In the genomic region with DNA sequence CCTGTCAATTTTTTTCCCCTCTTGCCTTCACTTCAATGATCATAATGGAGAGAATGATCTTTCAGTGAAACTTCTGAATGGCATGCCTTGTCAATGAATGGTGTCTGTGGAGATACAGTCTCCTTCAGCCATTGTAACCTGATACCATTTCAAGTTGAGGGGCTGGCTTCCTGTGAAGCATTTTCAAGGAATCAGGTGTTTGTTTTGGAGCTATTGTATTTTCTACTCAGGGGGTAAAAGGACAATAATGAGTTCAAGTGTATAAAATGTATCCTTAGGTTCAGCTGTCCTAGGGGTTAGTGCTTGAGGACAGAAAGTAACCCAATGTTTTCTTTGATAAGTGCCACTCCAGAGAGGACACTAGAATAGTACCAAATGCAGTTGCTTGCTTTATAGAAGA, we compare ENCODE assay signal across 22 cellular contexts. TPM values are rescaled to one million over a fixed set of nuclear protein-coding genes. Genes with fewer than 3 reads are reported as not detected.
DNase-seq lines count a peak whose midpoint lies in the region; ATAC-seq and TF ChIP-seq lines count a peak whose summit lies in the region.
"Had no signal": no experiment of that assay in that cellular context is flagged by ENCODE, and none has a peak within 500 bp of the region (broad histone marks: within the 10 kb centered on the region; RNA-seq: fewer than 3 reads in every experiment).

No MANE protein-coding gene starts in this region.

- no peak overlapping the region for H2BK15ac ChIP-seq in mesendoderm (replicated peaks; ENCODE audit: low read depth)

- H3K23ac ChIP-seq in mesendoderm (ENCODE audit: low read length) = no peak overlapping the region

- no peak for ATAC-seq in mucosa of descending colon
- ATAC-seq: gastrocnemius medialis, lower lobe of right lung had no signal

- H3K9ac ChIP-seq in NT2/D1 (ENCODE audit: insufficient read length, low read depth) (no peak overlapping the region), mesendoderm (ENCODE audit: low read length) (no peak overlapping the region)

- no peaks in the 10 kb centered on the region for H3K4me1 ChIP-seq in NT2/D1 (ENCODE audit: insufficient read depth, insufficient read length)
- H3K4me1 ChIP-seq in mesendoderm (ENCODE audit: control insufficient read depth, low read depth, low read length) = peaks cover 3% of the 10 kb centered on the region
- no peaks in the 10 kb centered on the region for H3K4me1 ChIP-seq in mucosa of descending colon (ENCODE audit: low read depth)
- no peaks in the 10 kb centered on the region for H3K4me1 ChIP-seq in left ventricle myocardium inferior
- H3K4me1 ChIP-seq: adrenal gland, gastrocnemius medialis, lower lobe of right lung, uterus had no signal

- no peak overlapping the region for H3K56ac ChIP-seq in mesendoderm (ENCODE audit: low read length)

- no peak overlapping the region for H3K18ac ChIP-seq in mesendoderm (ENCODE audit: low read length)

- H3K27me3 ChIP-seq in NT2/D1 (ENCODE audit: insufficient read depth, insufficient read length) = no peaks in the 10 kb centered on the region
- H3K27me3 ChIP-seq in mesendoderm (ENCODE audit: insufficient read depth, low read length, poor library complexity) = no peaks in the 10 kb centered on the region
- H3K27me3 ChIP-seq in left ventricle myocardium inferior (ENCODE audit: low read depth) = peaks cover 32% of the 10 kb centered on the region
- H3K27me3 ChIP-seq: adrenal gland, cardiac muscle cell, gastrocnemius medialis, uterus had no signal

- H3K4ac ChIP-seq in mesendoderm (ENCODE audit: low read depth, low read length) = no peak overlapping the region

- H2BK120ac ChIP-seq in mesendoderm (ENCODE audit: low read depth, low read length) = no peak overlapping the region

- H3K9me3 ChIP-seq in NT2/D1 (ENCODE audit: insufficient read depth, low read length) (peaks cover 8% of the 10 kb centered on the region; the same call in 1 of the 2 replicates), mucosa of descending colon (no peaks in the 10 kb centered on the region), left ventricle myocardium inferior (replicated peaks) (no peaks in the 10 kb centered on the region)
- H3K9me3 ChIP-seq: adrenal gland, gastrocnemius medialis, lower lobe of right lung, uterus had no signal

- no peak overlapping the region for H3K4me2 ChIP-seq in mesendoderm (ENCODE audit: low read length)

- H3K79me1 ChIP-seq in mesendoderm (ENCODE audit: low read length) = no peaks in the 10 kb centered on the region

- H2AK5ac ChIP-seq in mesendoderm (ENCODE audit: low read length) = no peak overlapping the region

- TF ChIP-seq CTCF in mucosa of descending colon (IDR thresholded peaks at IDR 0.05) = no peak
- no peak for TF ChIP-seq CTCF in left ventricle myocardium inferior (IDR thresholded peaks at IDR 0.05; ENCODE audit: borderline replicate concordance)

- DNase-seq in DMS79 treated with DMSO at 0.1 percent for 48 hours (lab: John Stamatoyannopoulos, UW) (peak; percentile 54), NCI-H128 (lab: John Stamatoyannopoulos, UW; ENCODE audit: unreplicated experiment) (peak; percentile 33), NT2/D1 (ENCODE audit: low read depth, low spot score) (peak; percentile 25), mesendoderm (peak; percentile 78), mucosa of descending colon (no peak), superior temporal gyrus (ENCODE audit: extremely low spot score) (no peak), left ventricle myocardium inferior (no peak)
- DNase-seq: activated CD4-positive, alpha-beta T cell treated with anti-CD3 and anti-CD28 coated beads for 48 hours; activated CD8-positive, alpha-beta memory T cell treated with anti-CD3 and anti-CD28 coated beads, Interleukin-2, amount 50 U/mL, for 4 hours; activated gamma-delta T cell; adrenal gland; dermis blood vessel endothelial cell; erythroblast; gastrocnemius medialis; lower lobe of right lung; naive B cell; NCI-H1930; stimulated activated CD4-positive, alpha-beta T cell treated with anti-CD3 and anti-CD28 coated beads, Interleukin-2, amount 100 ng/mL, for 48 hours; uterus had no signal

- H4K8ac ChIP-seq in mesendoderm (ENCODE audit: low read depth, low read length) = no peak overlapping the region

- H3K4me3 ChIP-seq in NT2/D1 (ENCODE audit: insufficient read length, low read depth) = no peak overlapping the region
- no peak overlapping the region for H3K4me3 ChIP-seq in mesendoderm (ENCODE audit: low read length)
- H3K4me3 ChIP-seq in mucosa of descending colon = no peak overlapping the region
- H3K4me3 ChIP-seq in left ventricle myocardium inferior = no peak overlapping the region
- H3K4me3 ChIP-seq: adrenal gland, cardiac muscle cell, gastrocnemius medialis, lower lobe of right lung, uterus had no signal

- intact Hi-C loops in mucosa of descending colon (cut with DNase I, micrococcal nuclease) (no loop called here), left ventricle myocardium inferior (cut with micrococcal nuclease) (no loop called here)

- H3K36me3 ChIP-seq in NT2/D1 (ENCODE audit: insufficient read depth, insufficient read length, low read length) (no peaks in the 10 kb centered on the region), mesendoderm (ENCODE audit: control insufficient read depth, insufficient read depth, low read length) (no peaks in the 10 kb centered on the region), mucosa of descending colon (ENCODE audit: low read depth) (no peaks in the 10 kb centered on the region), left ventricle myocardium inferior (no peaks in the 10 kb centered on the region)
- H3K36me3 ChIP-seq: adrenal gland, cardiac muscle cell, gastrocnemius medialis, lower lobe of right lung, uterus had no signal

- no peak overlapping the region for H2BK5ac ChIP-seq in mesendoderm (ENCODE audit: low read length)

- no peak overlapping the region for H3K27ac ChIP-seq in mesendoderm (ENCODE audit: low read depth, low read length)
- H3K27ac ChIP-seq in left ventricle myocardium inferior (replicated peaks) = no peak overlapping the region
- H3K27ac ChIP-seq: adrenal gland, cardiac muscle cell, gastrocnemius medialis, lower lobe of right lung, uterus had no signal

- no peak overlapping the region for H4K5ac ChIP-seq in mesendoderm (ENCODE audit: low read length)

- H3K79me2 ChIP-seq in mesendoderm (ENCODE audit: control insufficient read depth, insufficient read depth, low read length) = no peaks in the 10 kb centered on the region

RNA-seq across cellular contexts. Expression of a gene that starts 23.8 kb away (rescaled TPM):
- polyA plus RNA-seq in mesendoderm (2013, experiment 1 of 2) = not detected
- polyA plus RNA-seq in mesendoderm (2013, experiment 2 of 2) = not detected
- not detected for total RNA-seq in mucosa of descending colon
- total RNA-seq in left ventricle myocardium inferior = not detected
- total RNA-seq: adrenal gland, cardiac muscle cell, dermis blood vessel endothelial cell, gastrocnemius medialis, lower lobe of right lung, posterior vena cava, skeletal muscle tissue, uterus had no signal
- polyA plus RNA-seq: adrenal gland had no signal

Comparison
In these comparisons a context has a peak if more than half of its experiments do, and no peak if none do; other contexts are left out.
1. DNase-seq: peak in DMS79 treated with DMSO at 0.1 percent for 48 hours (single experiment), NCI-H128 (single experiment), NT2/D1 (single experiment) and mesendoderm (single experiment); none in mucosa of descending colon (0 of 3), superior temporal gyrus (single experiment) and left ventricle myocardium inferior (single experiment).